Comparison of ENCODE assay signal across 24 cellular contexts in the genomic region with DNA sequence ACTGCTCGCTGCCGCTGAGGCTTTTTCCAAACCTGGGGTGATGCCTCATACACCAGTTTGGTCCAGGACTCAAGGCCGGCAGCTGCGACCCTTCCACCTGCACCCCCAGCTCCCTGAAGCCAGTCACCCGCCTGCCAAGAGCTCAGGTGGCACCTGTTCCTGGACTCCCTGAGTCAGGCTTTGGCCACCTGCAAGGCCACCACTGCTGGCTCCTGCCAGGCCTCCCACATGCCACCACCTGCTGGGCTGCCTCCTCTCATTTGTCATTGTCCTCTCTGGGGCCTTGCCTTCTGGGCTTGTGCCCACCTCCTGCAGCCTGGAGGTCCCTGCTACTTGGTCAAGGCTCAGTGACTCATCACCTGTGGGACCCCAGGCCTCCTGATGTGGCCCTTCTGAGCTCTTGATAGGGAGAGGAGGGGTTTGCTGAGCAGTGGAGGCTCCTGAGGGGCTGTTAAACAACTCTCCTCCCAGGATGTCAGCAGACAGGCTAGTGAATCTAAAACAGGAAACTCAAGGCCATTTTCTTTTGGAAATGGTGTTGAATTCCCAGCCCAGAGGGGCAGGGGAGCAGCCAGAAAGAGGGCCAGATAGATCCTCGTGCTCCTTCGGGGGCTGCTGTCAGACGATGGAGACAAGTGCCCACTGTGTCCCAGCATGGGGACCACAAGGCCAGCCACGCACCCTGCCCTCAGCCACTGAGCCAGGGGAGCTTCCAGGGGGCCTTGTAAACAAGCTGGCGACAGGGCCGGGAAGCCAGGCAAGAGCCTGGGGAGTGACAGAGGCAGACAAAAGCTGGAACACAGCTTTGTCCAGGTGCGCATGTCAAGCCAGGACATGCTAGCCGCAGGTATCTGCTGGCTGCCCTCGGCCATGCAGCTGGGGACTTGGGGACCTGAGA.
DNase-seq lines count a peak whose midpoint lies in the region; ATAC-seq and TF ChIP-seq lines count a peak whose summit lies in the region.
"Had no signal": no experiment of that assay in that cellular context is flagged by ENCODE, and none has a peak within 500 bp of the region (broad histone marks: within the 10 kb centered on the region; RNA-seq: fewer than 3 reads in every experiment).

No MANE protein-coding gene starts in this region.

- H3K27me3 Mint-ChIP-seq in nephron progenitor cell (ENCODE audit: low read depth, poor library complexity), result peaks cover 3% of the 10 kb centered on the region
- H3K27me3 Mint-ChIP-seq: CD4-positive, alpha-beta memory T cell; naive B cell had no signal

- H3K27ac Mint-ChIP-seq in nephron progenitor cell, result peak overlapping the region; percentile 38
- H3K27ac Mint-ChIP-seq: CD4-positive, alpha-beta memory T cell; naive B cell; WTC11 had no signal

- H3K36me3 Mint-ChIP-seq in nephron progenitor cell (ENCODE audit: low read depth), result no peaks in the 10 kb centered on the region
- H3K36me3 Mint-ChIP-seq: CD4-positive, alpha-beta memory T cell; naive B cell; WTC11 had no signal

- no peaks in the 10 kb centered on the region for H3K9me3 Mint-ChIP-seq in nephron progenitor cell
- H3K9me3 Mint-ChIP-seq: activated T-cell treated with anti-CD3 and anti-CD28 coated beads, Interleukin-2, amount 50 U/mL, for 4 hours; CD4-positive, alpha-beta memory T cell; naive B cell had no signal

- H3K27ac ChIP-seq in esophagus squamous epithelium, result no peak overlapping the region
- no peak overlapping the region for H3K27ac ChIP-seq in smooth muscle cell (ENCODE audit: low read depth)
- no peak overlapping the region for H3K27ac ChIP-seq in right cardiac atrium (ENCODE audit: low read length)
- H3K27ac ChIP-seq: brain microvascular endothelial cell, PC-9, skin epidermis, tibial artery had no signal

- WGBS in esophagus squamous epithelium, 2 donors, result 80 to 85% methylated on average over 10 of the region's 14 CpGs
- 92% methylated on average over 14 of the region's 14 CpGs for WGBS in smooth muscle cell (ENCODE audit: low lambda C conversion rate)
- WGBS in right cardiac atrium, result 84% methylated on average over 14 of the region's 14 CpGs

- no peaks in the 10 kb centered on the region for H3K9me3 ChIP-seq in esophagus squamous epithelium
- no peaks in the 10 kb centered on the region for H3K9me3 ChIP-seq in smooth muscle cell (replicated peaks; ENCODE audit: low read depth)
- no peaks in the 10 kb centered on the region for H3K9me3 ChIP-seq in right cardiac atrium (ENCODE audit: control insufficient read depth, low read length)
- H3K9me3 ChIP-seq: tibial artery had no signal

- no peak overlapping the region for H3K4me3 ChIP-seq in esophagus squamous epithelium
- no peak overlapping the region for H3K4me3 ChIP-seq in smooth muscle cell
- H3K4me3 ChIP-seq in right cardiac atrium (ENCODE audit: low read length), result no peak overlapping the region
- H3K4me3 ChIP-seq: PC-9, skin epidermis, tibial artery had no signal

- H3K27me3 ChIP-seq in esophagus squamous epithelium (no peaks in the 10 kb centered on the region), smooth muscle cell (ENCODE audit: low read depth) (no peaks in the 10 kb centered on the region), right cardiac atrium (ENCODE audit: control insufficient read depth, insufficient read depth) (no peaks in the 10 kb centered on the region)
- H3K27me3 ChIP-seq: brain microvascular endothelial cell, tibial artery had no signal

- H3F3A ChIP-seq in smooth muscle cell (ENCODE audit: low read depth), result no peaks in the 10 kb centered on the region

- intact Hi-C loops in esophagus squamous epithelium (cut with DNase I), result no loop called here
- intact Hi-C loops in right cardiac atrium (cut with DNase I), result no loop called here

- H3K4me2 ChIP-seq in smooth muscle cell, result no peak overlapping the region
- H3K4me2 ChIP-seq: PC-9 had no signal

- no peaks in the 10 kb centered on the region for H3K36me3 ChIP-seq in esophagus squamous epithelium
- no peaks in the 10 kb centered on the region for H3K36me3 ChIP-seq in smooth muscle cell (ENCODE audit: low read depth)
- H3K36me3 ChIP-seq: brain microvascular endothelial cell, tibial artery had no signal

- DNase-seq in NCI-H2029 treated with DMSO at 0.1 percent for 48 hours (lab: John Stamatoyannopoulos, UW) (peak; percentile 7), NCI-H2029 (lab: John Stamatoyannopoulos, UW) (no peak), NCI-H1417 (lab: John Stamatoyannopoulos, UW) (peak in 2 of 3 experiments; percentile 44 to 66), SHP77 (lab: John Stamatoyannopoulos, UW) (peak; percentile 84 to 91), nephron progenitor cell (no peak), esophagus squamous epithelium (lab: John Stamatoyannopoulos, UW) (no peak), smooth muscle cell (lab: John Stamatoyannopoulos, UW; ENCODE audit: unreplicated experiment) (no peak), right cardiac atrium (no peak)
- DNase-seq: activated CD4-positive, alpha-beta T cell treated with anti-CD3 and anti-CD28 coated beads, Interleukin-2, amount 50 U/mL, for 1 hour; activated T-cell treated with anti-CD3 and anti-CD28 coated beads, Interleukin-2, amount 50 U/mL, for 4 hours; brain microvascular endothelial cell; CD4-positive, alpha-beta memory T cell; effector CD4-positive, alpha-beta T cell; islet precursor cell; Karpas-422; left ventricle myocardium superior; naive B cell; NCI-H446 treated with DMSO at 0.1 percent for 48 hours; PC-9; Right ventricle myocardium superior; stimulated activated CD4-positive, alpha-beta T cell treated with anti-CD3 and anti-CD28 coated beads, Interleukin-1b, Interleukin-23, amount 100 ng/mL, for 48 hours; tibial artery had no signal

- TF ChIP-seq POLR2A in esophagus squamous epithelium (IDR thresholded peaks at IDR 0.05), result no peak

- TF ChIP-seq CTCF in nephron progenitor cell (IDR thresholded peaks at IDR 0.05) (no peak), esophagus squamous epithelium (IDR thresholded peaks at IDR 0.05) (no peak), smooth muscle cell (IDR thresholded peaks at IDR 0.05; ENCODE audit: borderline replicate concordance, insufficient read depth, poor library complexity, severe bottlenecking) (no peak)

- no peak overlapping the region for H3K9ac ChIP-seq in smooth muscle cell (ENCODE audit: low read depth)

- no peaks in the 10 kb centered on the region for H3K79me2 ChIP-seq in smooth muscle cell (ENCODE audit: low read depth)

- peaks cover 30% of the 10 kb centered on the region for H3K4me1 Mint-ChIP-seq in nephron progenitor cell
- H3K4me1 Mint-ChIP-seq: naive B cell had no signal

- H3K4me1 ChIP-seq in esophagus squamous epithelium (no peaks in the 10 kb centered on the region), smooth muscle cell (ENCODE audit: low read depth) (no peaks in the 10 kb centered on the region), right cardiac atrium (ENCODE audit: control insufficient read depth, insufficient read depth, low read length) (no peaks in the 10 kb centered on the region)
- H3K4me1 ChIP-seq: tibial artery had no signal

- no peak overlapping the region for H2AFZ ChIP-seq in smooth muscle cell (ENCODE audit: low read depth)
- H2AFZ ChIP-seq: PC-9 had no signal

- H3K4me3 Mint-ChIP-seq in nephron progenitor cell, result no peak overlapping the region
- H3K4me3 Mint-ChIP-seq: activated T-cell treated with anti-CD3 and anti-CD28 coated beads, Interleukin-2, amount 50 U/mL, for 4 hours; CD4-positive, alpha-beta memory T cell; naive B cell; WTC11 had no signal

- no peak for ATAC-seq in right cardiac atrium
- ATAC-seq: left ventricle myocardium superior, WTC11 had no signal

- no peaks in the 10 kb centered on the region for H4K20me1 ChIP-seq in smooth muscle cell (ENCODE audit: low read depth)

Comparison
In these comparisons a context has a peak if more than half of its experiments do, and no peak if none do; other contexts are left out.
1. DNase-seq: peak in NCI-H2029 treated with DMSO at 0.1 percent for 48 hours (single experiment), NCI-H1417 (2 of 3) and SHP77 (2 of 2); none in NCI-H2029 (single experiment), nephron progenitor cell (single experiment), esophagus squamous epithelium (single experiment), smooth muscle cell (single experiment) and right cardiac atrium (0 of 3).